ENCODE assay signal across 21 cellular contexts in the genomic region with DNA sequence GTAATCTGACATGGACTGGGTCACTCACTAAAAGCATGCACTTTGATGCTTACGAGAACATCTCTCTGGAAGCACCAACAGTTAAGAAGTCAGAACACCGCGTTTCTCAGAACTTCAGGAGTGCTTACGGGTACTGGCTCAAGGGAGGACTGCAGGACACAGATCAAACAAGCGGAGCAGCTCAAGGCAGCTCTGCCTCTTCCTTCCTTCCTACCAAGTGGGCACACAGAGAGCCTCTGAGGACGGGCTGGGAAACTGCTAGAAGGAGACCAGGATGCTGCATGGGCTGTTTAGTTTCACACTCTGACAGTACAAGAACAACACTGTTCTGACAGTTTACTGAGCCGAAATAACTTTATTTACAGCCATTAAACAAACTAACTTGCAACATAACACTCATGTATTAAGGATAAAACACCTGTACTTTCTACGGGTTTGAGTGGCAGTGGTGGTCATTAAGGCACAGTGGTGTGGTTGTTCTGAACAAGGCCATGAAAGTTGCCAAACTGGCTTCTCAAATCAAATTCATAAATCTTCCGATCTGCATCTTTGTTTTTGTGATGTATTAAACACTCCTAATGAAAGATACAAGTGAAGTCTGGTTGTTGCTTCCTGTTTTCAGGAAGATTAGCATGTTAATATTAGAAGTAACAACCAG. TPM values are rescaled to one million over a fixed set of nuclear protein-coding genes. Genes with fewer than 3 reads are reported as not detected.
DNase-seq lines count a peak whose midpoint lies in the region; ATAC-seq and TF ChIP-seq lines count a peak whose summit lies in the region.
"Had no signal": no experiment of that assay in that cellular context is flagged by ENCODE, and none has a peak within 500 bp of the region (broad histone marks: within the 10 kb centered on the region; RNA-seq: fewer than 3 reads in every experiment).

No MANE protein-coding gene starts in this region.

- H3K4me1 ChIP-seq in left ventricle myocardium inferior, result peaks cover 11% of the 10 kb centered on the region
- no peaks in the 10 kb centered on the region for H3K4me1 ChIP-seq in urinary bladder (ENCODE audit: insufficient read depth)
- H3K4me1 ChIP-seq: BE2C had no signal

- H3K36me3 Mint-ChIP-seq in nephron (ENCODE audit: low read depth), result peaks cover 52% of the 10 kb centered on the region
- peaks cover 25% of the 10 kb centered on the region for H3K36me3 Mint-ChIP-seq in activated T-helper 1 cell treated with anti-CD3 and anti-CD28 coated beads, Interleukin-12 subunit alpha, Interleukin-12 subunit beta, Interleukin-2, Interleukin-4 antibody, amounts not matched to agents 30 ng/mL and 10 ng/mL and 1 ng/mL, durations not matched to agents 14 hours and 24 hours and 36 hours (ENCODE audit: low read depth)

- no peaks in the 10 kb centered on the region for H3K27me3 Mint-ChIP-seq in nephron (ENCODE audit: low read depth)
- no peaks in the 10 kb centered on the region for H3K27me3 Mint-ChIP-seq in activated T-helper 1 cell treated with anti-CD3 and anti-CD28 coated beads, Interleukin-12 subunit alpha, Interleukin-12 subunit beta, Interleukin-2, Interleukin-4 antibody, amounts not matched to agents 30 ng/mL and 10 ng/mL and 1 ng/mL, durations not matched to agents 14 hours and 24 hours and 36 hours (ENCODE audit: insufficient read depth)
- H3K27me3 Mint-ChIP-seq: IgD-negative memory B cell; stimulated activated naive CD8-positive, alpha-beta T cell treated with anti-CD3 and anti-CD28 coated beads, Interleukin-15, amount 100 ng/mL, for 72 hours had no signal

- DNase-seq in left ventricle myocardium inferior (no peak), left cardiac atrium (no peak), dermis blood vessel endothelial cell (peak; percentile 15), NCI-H128 (lab: John Stamatoyannopoulos, UW; ENCODE audit: unreplicated experiment) (no peak), GDM1 (lab: John Stamatoyannopoulos, UW) (no peak)
- no peak for DNase-seq in activated T-helper 1 cell treated with anti-CD3 and anti-CD28 coated beads, Interleukin-12 subunit alpha, Interleukin-12 subunit beta, Interleukin-2, Interleukin-4 antibody, amounts not matched to agents 30 ng/mL and 10 ng/mL and 1 ng/mL, durations not matched to agents 14 hours and 24 hours and 36 hours (ENCODE audit: low spot score)
- DNase-seq: activated CD4-positive, alpha-beta T cell treated with anti-CD3 and anti-CD28 coated beads, Interleukin-2, amount 50 U/mL, for 1 hour; activated CD8-positive, alpha-beta memory T cell treated with anti-CD3 and anti-CD28 coated beads, Interleukin-2, amount 50 U/mL, for 48 hours; activated effector memory CD4-positive, alpha-beta T cell treated with anti-CD3 and anti-CD28 coated beads, Interleukin-2, amount 50 U/mL, for 16 hours; BE2C; dorsolateral prefrontal cortex; NCI-H446; NK-92 treated with Interleukin-12 subunit alpha and Interleukin-12 subunit beta, amount 100 ng/mL, for 24 hours; ovary; SHP77; stimulated activated CD4-positive, alpha-beta T cell treated with anti-CD3 and anti-CD28 coated beads, Interleukin-2, amount 100 ng/mL, for 48 hours; stimulated activated naive CD8-positive, alpha-beta T cell treated with anti-CD3 and anti-CD28 coated beads, Interleukin-15, amount 100 ng/mL, for 72 hours had no signal

- H3K9me3 ChIP-seq in left ventricle myocardium inferior (replicated peaks), result peaks cover 6% of the 10 kb centered on the region
- H3K9me3 ChIP-seq: BE2C, ovary had no signal

- peak overlapping the region in 2 of 3 experiments; percentile 8 to 62 for H3K27ac Mint-ChIP-seq in nephron
- H3K27ac Mint-ChIP-seq in activated T-helper 1 cell treated with anti-CD3 and anti-CD28 coated beads, Interleukin-12 subunit alpha, Interleukin-12 subunit beta, Interleukin-2, Interleukin-4 antibody, amounts not matched to agents 30 ng/mL and 10 ng/mL and 1 ng/mL, durations not matched to agents 14 hours and 24 hours and 36 hours, result no peak overlapping the region
- H3K27ac Mint-ChIP-seq: IgD-negative memory B cell; stimulated activated naive CD8-positive, alpha-beta T cell treated with anti-CD3 and anti-CD28 coated beads, Interleukin-15, amount 100 ng/mL, for 72 hours had no signal

- no peak for TF ChIP-seq CTCF in left ventricle myocardium inferior (IDR thresholded peaks at IDR 0.05; ENCODE audit: borderline replicate concordance)
- TF ChIP-seq CTCF in nephron (IDR thresholded peaks at IDR 0.05; ENCODE audit: unreplicated experiment in 3 of 3), result no peak

- peak overlapping the region; percentile 21 for H3K27ac ChIP-seq in left ventricle myocardium inferior (replicated peaks)
- peak overlapping the region; percentile 88 for H3K27ac ChIP-seq in urinary bladder (ENCODE audit: low read depth)
- H3K27ac ChIP-seq: ovary had no signal

- peaks cover 56% of the 10 kb centered on the region for H3K36me3 ChIP-seq in left ventricle myocardium inferior
- no peaks in the 10 kb centered on the region for H3K36me3 ChIP-seq in urinary bladder (ENCODE audit: insufficient read depth)
- H3K36me3 ChIP-seq: BE2C, ovary had no signal

- peaks cover 5% of the 10 kb centered on the region for H3K9me3 Mint-ChIP-seq in nephron
- H3K9me3 Mint-ChIP-seq in activated T-helper 1 cell treated with anti-CD3 and anti-CD28 coated beads, Interleukin-12 subunit alpha, Interleukin-12 subunit beta, Interleukin-2, Interleukin-4 antibody, amounts not matched to agents 30 ng/mL and 10 ng/mL and 1 ng/mL, durations not matched to agents 14 hours and 24 hours and 36 hours, result no peaks in the 10 kb centered on the region
- H3K9me3 Mint-ChIP-seq: IgD-negative memory B cell; stimulated activated naive CD8-positive, alpha-beta T cell treated with anti-CD3 and anti-CD28 coated beads, Interleukin-15, amount 100 ng/mL, for 72 hours had no signal

- 74% methylated on average over 9 of the region's 9 CpGs for WGBS in urinary bladder

- H3K4me3 Mint-ChIP-seq in nephron, result no peak overlapping the region
- no peak overlapping the region for H3K4me3 Mint-ChIP-seq in activated T-helper 1 cell treated with anti-CD3 and anti-CD28 coated beads, Interleukin-12 subunit alpha, Interleukin-12 subunit beta, Interleukin-2, Interleukin-4 antibody, amounts not matched to agents 30 ng/mL and 10 ng/mL and 1 ng/mL, durations not matched to agents 14 hours and 24 hours and 36 hours
- H3K4me3 Mint-ChIP-seq: IgD-negative memory B cell; stimulated activated naive CD8-positive, alpha-beta T cell treated with anti-CD3 and anti-CD28 coated beads, Interleukin-15, amount 100 ng/mL, for 72 hours had no signal

- H3K4me1 Mint-ChIP-seq in nephron, result peaks cover 4% of the 10 kb centered on the region
- peaks cover 6% of the 10 kb centered on the region for H3K4me1 Mint-ChIP-seq in activated T-helper 1 cell treated with anti-CD3 and anti-CD28 coated beads, Interleukin-12 subunit alpha, Interleukin-12 subunit beta, Interleukin-2, Interleukin-4 antibody, amounts not matched to agents 30 ng/mL and 10 ng/mL and 1 ng/mL, durations not matched to agents 14 hours and 24 hours and 36 hours (ENCODE audit: low read depth)
- H3K4me1 Mint-ChIP-seq: stimulated activated naive CD8-positive, alpha-beta T cell treated with anti-CD3 and anti-CD28 coated beads, Interleukin-15, amount 100 ng/mL, for 72 hours had no signal

- intact Hi-C loops in left ventricle myocardium inferior (cut with micrococcal nuclease) (loop anchor here (10.0 kb wide), 1 partner anchor 155 kb away; no protein-coding TSS in a partner anchor), left cardiac atrium (cut with DNase I) (loop anchor here in 1 of 2 donors (2.0 to 5.0 kb wide), 2 partner anchors 37 to 159 kb away; no protein-coding TSS in a partner anchor)
- intact Hi-C loops in activated T-helper 1 cell treated with anti-CD3 and anti-CD28 coated beads, Interleukin-12 subunit alpha, Interleukin-12 subunit beta, Interleukin-2, Interleukin-4 antibody, amounts not matched to agents 30 ng/mL and 10 ng/mL and 1 ng/mL, durations not matched to agents 14 hours and 24 hours and 36 hours (cut with micrococcal nuclease), result loop anchor here (1.0 to 2.0 kb wide), 2 partner anchors 39 to 157 kb away; no protein-coding TSS in a partner anchor

- H3K27me3 ChIP-seq in left ventricle myocardium inferior (ENCODE audit: low read depth), result no peaks in the 10 kb centered on the region
- H3K27me3 ChIP-seq: BE2C, dorsolateral prefrontal cortex, ovary had no signal

- no peak overlapping the region for H3K4me3 ChIP-seq in left ventricle myocardium inferior
- H3K4me3 ChIP-seq in urinary bladder (ENCODE audit: low read depth, low read length), result no peak overlapping the region
- H3K4me3 ChIP-seq: dorsolateral prefrontal cortex, ovary had no signal

- no peak for ATAC-seq in left cardiac atrium
- ATAC-seq: HCT116; stimulated activated naive CD8-positive, alpha-beta T cell treated with anti-CD3 and anti-CD28 coated beads, Interleukin-15, amount 100 ng/mL, for 72 hours had no signal

RNA-seq across cellular contexts. Expression of a gene that starts 37.5 kb away (rescaled TPM):
- total RNA-seq in left ventricle myocardium inferior, result 26.9 TPM
- 10 to 100 TPM; 21.2 to 39.8 TPM for total RNA-seq in left cardiac atrium
- 67.5 and 74.2 TPM in 2 replicates for total RNA-seq in dermis blood vessel endothelial cell
- 59.6 TPM for total RNA-seq in urinary bladder
- polyA plus RNA-seq in urinary bladder, result 33.1 TPM
- total RNA-seq in activated T-helper 1 cell treated with anti-CD3 and anti-CD28 coated beads, Interleukin-12 subunit alpha, Interleukin-12 subunit beta, Interleukin-2, Interleukin-4 antibody, amounts not matched to agents 30 ng/mL and 10 ng/mL and 1 ng/mL, durations not matched to agents 14 hours and 24 hours and 36 hours, result 38.0 and 42.3 TPM in 2 replicates
